In genomic region chr6:167832497-167833395, GRCh38 we compare ENCODE assay signal across 10 cellular contexts. TPM values are rescaled to one million over a fixed set of nuclear protein-coding genes. Genes with fewer than 3 reads are reported as not detected.
DNase-seq lines count a peak whose midpoint lies in the region; ATAC-seq, FAIRE-seq and TF ChIP-seq lines count a peak whose summit lies in the region.
"Had no signal": no experiment of that assay in that cellular context is flagged by ENCODE, and none has a peak within 500 bp of the region (broad histone marks: within the 10 kb centered on the region; RNA-seq: fewer than 3 reads in every experiment).

No MANE protein-coding gene starts in this region.

- ATAC-seq in GM21737 (IDR thresholded peaks at IDR 0.05; ENCODE audit: unreplicated experiment): peak; percentile 41
- peak; percentile 67 for ATAC-seq in HepG2
- ATAC-seq in GM19324 (IDR thresholded peaks at IDR 0.05; ENCODE audit: low FRiP score, unreplicated experiment): no peak

- TF ChIP-seq CTCF in GM12864 (IDR thresholded peaks at IDR 0.05; ENCODE audit: low read depth, low read length, missing control alignments): no peak
- no peak for TF ChIP-seq CTCF in HepG2 (CRISPR knock-in tag; IDR thresholded peaks at IDR 0.05)

- H3K27me3 ChIP-seq in HepG2 (ENCODE audit: control insufficient read depth in 1 of 2, insufficient read depth in 2 of 2, low read length in 2 of 2): no peaks in the 10 kb centered on the region; a peak in 1 of 5 replicates

- no peak for TF ChIP-seq RAD21 in HepG2 (CRISPR knock-in tag; IDR thresholded peaks at IDR 0.05)

- peak overlapping the region; percentile 87 for H3K4me2 ChIP-seq in HepG2 (ENCODE audit: low read depth, low read length)

- H3K79me2 ChIP-seq in HepG2 (ENCODE audit: insufficient read depth, low read length): peaks cover 100% of the 10 kb centered on the region

- peak overlapping the region; percentile 46 for H3K27ac ChIP-seq in HepG2 (ENCODE audit: extremely low read length, insufficient read depth, low read length)

- intact Hi-C loops in HepG2 (cut with micrococcal nuclease; ENCODE audit: unreplicated experiment): no loop called here

- H3K4me3 ChIP-seq in GM12864 (ENCODE audit: low read depth, low read length): peak overlapping the region; percentile 7; the same call in 1 of the 2 replicates
- no peak overlapping the region; a peak in 1 of 6 replicates for H3K4me3 ChIP-seq in HepG2 (replicated peaks in 1 of 3; ENCODE audit: insufficient read depth in 1 of 3, low read depth in 2 of 3, low read length in 3 of 3)

- DNase-seq in GM12864 (ENCODE audit: low read depth) (no peak), RPMI8226 (peak; percentile 87), HepG2 (ENCODE audit: low spot score) (no peak), NCI-H1092 treated with DMSO at 0.1 percent for 48 hours (lab: John Stamatoyannopoulos, UW) (no peak), UCSD-AML1 (lab: John Stamatoyannopoulos, UW; ENCODE audit: unreplicated experiment) (no peak), HuH-7 (ENCODE audit: low spot score) (no peak)
- DNase-seq: NCI-H1694 had no signal

- H3K9ac ChIP-seq in HepG2 (ENCODE audit: insufficient read depth, low read depth, low read length): peak overlapping the region; percentile 22; the same call in 1 of the 2 replicates

- no peaks in the 10 kb centered on the region for H3K9me3 ChIP-seq in HepG2 (ENCODE audit: low read length)

- TF ChIP-seq EP300 in HepG2 (IDR thresholded peaks at IDR 0.05; ENCODE audit: low read depth in 2 of 2, low read length in 2 of 2) (no peak), HepG2 (CRISPR knock-in tag; IDR thresholded peaks at IDR 0.05; ENCODE audit: borderline replicate concordance) (no peak)

- peaks cover 94% of the 10 kb centered on the region for H4K20me1 ChIP-seq in HepG2 (ENCODE audit: insufficient read depth, low read length)

- 37% methylated on average over 4 of the region's 4 CpGs for WGBS in HepG2 (ENCODE audit: low lambda C conversion rate)

- BruUV-seq in HepG2 (replicated peaks; lab: Mats Ljungman, UMichigan): no TSS peak

- no peak for TF ChIP-seq POLR2A in HepG2 (IDR thresholded peaks at IDR 0.05; ENCODE audit: insufficient read depth in 1 of 2, low read depth in 2 of 2, low read length in 2 of 2)

- no peak overlapping the region for H2AFZ ChIP-seq in HepG2 (ENCODE audit: low read length)

- in situ Hi-C loops in HepG2 (cut with HindIII; ENCODE audit: extremely low pct_ligation_motif_present, low pct_unique_long_range_greater_than_20kb): no loop called here

- FAIRE-seq in HepG2 (lab: Jason Lieb, UNC): no peak
- FAIRE-seq: frontal cortex had no signal

- H3K36me3 ChIP-seq in HepG2 (replicated peaks in 1 of 2; ENCODE audit: control insufficient read depth in 1 of 2, insufficient read depth in 2 of 2, low read length in 2 of 2): peaks cover 0 to 8% of the 10 kb centered on the region in 2 experiments; a peak in 2 of 5 replicates

- POLR2A ChIA-PET in HepG2 (lab: Yijun Ruan, JAX): no interaction called here

- peaks cover 65% of the 10 kb centered on the region for H3K4me1 ChIP-seq in HepG2 (ENCODE audit: insufficient read depth, low read length)

- CTCF ChIA-PET in HepG2 (lab: Yijun Ruan, JAX; ENCODE audit: low intra/inter-chr PET ratio, low total read pairs): no interaction called here

TF ChIP-seq in HepG2, 621 proteins besides CTCF, POLR2A, EP300 and RAD21:
- TF ChIP-seq FOXA1 (IDR thresholded peaks at IDR 0.05): no peak
- 0 out of 2 replicates have a peak, but pooled peaks have one; percentile 35 for TF ChIP-seq FOXA1 (CRISPR knock-in tag; IDR thresholded peaks at IDR 0.05)
- peak; percentile 30; the same call in 1 of the 2 replicates for TF ChIP-seq FOXA3 (CRISPR knock-in tag; IDR thresholded peaks at IDR 0.05)
- TF ChIP-seq SAP130 (CRISPR knock-in tag; IDR thresholded peaks at IDR 0.05; ENCODE audit: low read depth): peak; percentile 21; the same call in 1 of the 2 replicates
- TF ChIP-seq CERS6 (CRISPR knock-in tag; IDR thresholded peaks at IDR 0.05): no peak
- TF ChIP-seq MEF2D (CRISPR knock-in tag; IDR thresholded peaks at IDR 0.05): 0 out of 2 replicates have a peak, but pooled peaks have one; percentile 17
- TF ChIP-seq RELA (CRISPR knock-in tag; IDR thresholded peaks at IDR 0.05): no peak
- 0 out of 2 replicates have a peak, but pooled peaks have one; percentile 22 for TF ChIP-seq KDM3A (CRISPR knock-in tag; IDR thresholded peaks at IDR 0.05; ENCODE audit: low read depth)
- TF ChIP-seq GMEB2 (CRISPR knock-in tag; IDR thresholded peaks at IDR 0.05; ENCODE audit: low read depth): no peak
- peak; percentile 70; the same call in 1 of the 2 replicates for TF ChIP-seq ZNF816 (CRISPR knock-in tag; IDR thresholded peaks at IDR 0.05; ENCODE audit: borderline replicate concordance)
- TF ChIP-seq TCF7 (IDR thresholded peaks at IDR 0.05; ENCODE audit: low read depth): 0 out of 2 replicates have a peak, but pooled peaks have one; percentile 11
- 0 out of 2 replicates have a peak, but pooled peaks have one; percentile 4 for TF ChIP-seq KLF12 (CRISPR knock-in tag; IDR thresholded peaks at IDR 0.05; ENCODE audit: borderline replicate concordance)
- TF ChIP-seq AKAP8 (CRISPR knock-in tag; IDR thresholded peaks at IDR 0.05): 0 out of 2 replicates have a peak, but pooled peaks have one; percentile 25
- TF ChIP-seq GZF1 (CRISPR knock-in tag; IDR thresholded peaks at IDR 0.05): no peak
- no peak for TF ChIP-seq ZNF234 (CRISPR knock-in tag; conservative IDR thresholded peaks at IDR 0.05)

RNA-seq across cellular contexts. Expression of gene AFDN, which starts 6.0 kb away (rescaled TPM):
- total RNA-seq in HepG2 (2016; rRNA removed; fragmentation: Illumina TruSeq; extraction: Trizol): 97.8 and 136 TPM in 2 replicates
- 82.1 and 86.5 TPM in 2 replicates for total RNA-seq in HepG2 (2016; cell fraction: cytosol; rRNA removed; fragmentation: Illumina TruSeq; extraction: Trizol; ENCODE audit: low read depth)
- total RNA-seq in HepG2 (2016; cell fraction: insoluble cytoplasmic fraction; rRNA removed; fragmentation: Illumina TruSeq; extraction: Trizol): 90.9 and 138 TPM in 2 replicates
- total RNA-seq in HepG2 (2016; cell fraction: membrane; rRNA removed; fragmentation: Illumina TruSeq; extraction: Trizol): 67.9 and 80.5 TPM in 2 replicates
- 248 and 270 TPM in 2 replicates for total RNA-seq in HepG2 (2016; cell fraction: nucleus; rRNA removed; fragmentation: Illumina TruSeq; extraction: Trizol)
- polyA plus RNA-seq in HepG2 (2011; rRNA removed): 151 and 156 TPM in 2 replicates
- polyA plus RNA-seq in HepG2 (2011; cell fraction: cytosol; rRNA removed): 52.5 and 65.6 TPM in 2 replicates
- polyA plus RNA-seq in HepG2 (2011; cell fraction: nucleus; rRNA removed): 488 and 509 TPM in 2 replicates
- polyA plus RNA-seq in HepG2 (2012): 141 and 152 TPM in 2 replicates
- 1.8 and 2.1 TPM in 2 replicates for polyA plus RNA-seq in HepG2 (2016; cell fraction: cytosol; fragmentation: Illumina TruSeq; extraction: Trizol; ENCODE audit: low read depth)
- 62.7 and 70.2 TPM in 2 replicates for polyA plus RNA-seq in HepG2 (2016; cell fraction: insoluble cytoplasmic fraction; fragmentation: Illumina TruSeq; extraction: Trizol; ENCODE audit: low read depth)
- polyA plus RNA-seq in HepG2 (2016; cell fraction: membrane; fragmentation: Illumina TruSeq; extraction: Trizol; ENCODE audit: low read depth): 7.1 and 7.2 TPM in 2 replicates
- polyA plus RNA-seq in HepG2 (2016; cell fraction: nucleus; fragmentation: Illumina TruSeq; extraction: Trizol; ENCODE audit: insufficient read depth, low read depth): 361 and 384 TPM in 2 replicates
- 24.6 and 223 TPM in 2 replicates for polyA minus RNA-seq in HepG2 (2011; rRNA and poly(A)+ RNA removed; ENCODE audit: low replicate concordance)
- 115 and 134 TPM in 2 replicates for polyA minus RNA-seq in HepG2 (2011; cell fraction: cytosol; rRNA and poly(A)+ RNA removed)
- polyA minus RNA-seq in HepG2 (2011; cell fraction: nucleus; rRNA and poly(A)+ RNA removed): 847 and 897 TPM in 2 replicates
